ENCODE assay signal across 12 cellular contexts in the genomic region with DNA sequence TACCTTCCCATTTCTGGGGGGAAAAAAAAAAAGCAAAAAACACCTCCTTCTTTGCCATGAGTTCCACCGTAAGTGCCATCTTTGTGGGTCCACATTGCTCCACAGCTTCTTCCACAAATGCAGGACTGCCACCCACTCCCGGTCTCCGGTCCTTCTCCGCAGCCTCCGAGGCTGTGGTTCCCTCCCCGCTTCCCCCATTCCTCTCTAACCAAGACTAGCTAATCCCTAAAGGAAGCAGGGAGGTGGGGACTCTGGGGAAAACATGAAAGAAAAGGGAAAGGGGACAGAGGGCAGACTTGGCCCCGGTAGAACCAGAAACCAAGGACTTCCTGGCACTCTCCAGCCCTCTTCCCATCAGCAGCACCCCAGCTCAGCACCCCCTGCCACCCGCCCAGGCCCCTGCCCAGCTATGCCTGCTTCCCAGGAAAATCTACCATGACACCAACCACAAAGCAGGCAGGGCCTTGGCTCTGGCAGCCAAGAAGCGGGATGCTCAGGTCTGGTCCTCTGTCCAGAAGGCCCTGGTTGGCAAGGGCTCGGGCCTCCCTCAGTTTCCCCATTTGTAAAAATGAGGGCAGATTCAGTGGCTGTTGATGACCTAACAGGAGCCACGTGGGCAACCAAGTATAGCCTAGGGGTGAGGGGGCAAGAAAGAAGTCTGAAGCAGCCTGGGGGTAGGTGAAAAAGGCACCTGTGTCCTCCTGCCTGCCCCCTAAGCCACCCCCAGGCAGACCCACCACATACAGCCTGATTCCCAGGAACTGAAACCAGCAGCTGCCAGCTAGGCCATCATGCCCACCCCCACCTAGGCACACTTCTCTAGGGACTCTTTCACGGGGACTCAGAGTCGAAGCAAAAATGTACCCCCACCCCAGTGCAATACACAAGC. TPM values are rescaled to one million over a fixed set of nuclear protein-coding genes. Genes with fewer than 3 reads are reported as not detected.
A peak's percentile ranks its signal among the peaks of the same experiment; 100 is the strongest.
DNase-seq lines count a peak whose midpoint lies in the region; ATAC-seq and TF ChIP-seq lines count a peak whose summit lies in the region.
"Had no signal": no experiment of that assay in that cellular context is flagged by ENCODE, and none has a peak within 500 bp of the region (broad histone marks: within the 10 kb centered on the region; RNA-seq: fewer than 3 reads in every experiment).

No MANE protein-coding gene starts in this region.

- BruUV-seq in MCF 10A (replicated peaks; lab: Mats Ljungman, UMichigan), result no TSS peak

- H3F3A ChIP-seq in smooth muscle cell (ENCODE audit: low read depth), result peaks cover 7% of the 10 kb centered on the region

- H3K4me1 ChIP-seq in smooth muscle cell (ENCODE audit: low read depth), result peaks cover 47% of the 10 kb centered on the region
- H3K4me1 ChIP-seq in effector memory CD4-positive, alpha-beta T cell (ENCODE audit: control insufficient read depth, insufficient read depth, low read length, poor library complexity, severe bottlenecking), result peaks cover 48% of the 10 kb centered on the region

- peaks cover 68% of the 10 kb centered on the region for H3K79me2 ChIP-seq in smooth muscle cell (ENCODE audit: low read depth)

- H3K9ac ChIP-seq in smooth muscle cell (ENCODE audit: low read depth), result peak overlapping the region; percentile 93

- H2AFZ ChIP-seq in smooth muscle cell (ENCODE audit: low read depth), result no peak overlapping the region

- no peaks in the 10 kb centered on the region for H3K27me3 ChIP-seq in smooth muscle cell (ENCODE audit: low read depth)
- peaks cover 3% of the 10 kb centered on the region for H3K27me3 ChIP-seq in effector memory CD4-positive, alpha-beta T cell (replicated peaks; ENCODE audit: control insufficient read depth, insufficient read depth, low read length, poor library complexity, severe bottlenecking)

- CTCF ChIA-PET in MCF 10A (lab: Yijun Ruan, JAX), result interaction anchor here (0.7 to 15.2 kb wide), 11 partner anchors 9 to 94 kb away, joined by 3 to 156 read pairs (median 3); no protein-coding TSS in a partner anchor

- H3K27ac Mint-ChIP-seq in HFFc6, result peak overlapping the region; percentile 88
- H3K27ac Mint-ChIP-seq in MCF 10A (ENCODE audit: low read depth, unreplicated experiment), result peak overlapping the region; percentile 93

- H3K4me3 Mint-ChIP-seq in HFFc6, result peak overlapping the region; percentile 91
- peak overlapping the region; percentile 87 for H3K4me3 Mint-ChIP-seq in MCF 10A (ENCODE audit: unreplicated experiment)

- no peaks in the 10 kb centered on the region for H3K9me3 Mint-ChIP-seq in HFFc6
- no peaks in the 10 kb centered on the region for H3K9me3 Mint-ChIP-seq in MCF 10A (ENCODE audit: unreplicated experiment)

- no peaks in the 10 kb centered on the region for H3K9me3 ChIP-seq in smooth muscle cell (replicated peaks; ENCODE audit: low read depth)
- H3K9me3 ChIP-seq in effector memory CD4-positive, alpha-beta T cell (ENCODE audit: control insufficient read depth, low read length), result no peaks in the 10 kb centered on the region

- DNase-seq in HFFc6 (no peak), MCF 10A (ENCODE audit: unreplicated experiment) (peak; percentile 31), kidney glomerular epithelial cell (lab: John Stamatoyannopoulos, UW) (peak; percentile 22), smooth muscle cell (lab: John Stamatoyannopoulos, UW; ENCODE audit: unreplicated experiment) (no peak), NCI-H1417 (lab: John Stamatoyannopoulos, UW) (no peak), NCI-H2227 treated with DMSO at 0.1 percent for 48 hours (lab: John Stamatoyannopoulos, UW) (no peak)
- DNase-seq in effector memory CD4-positive, alpha-beta T cell, result no peak
- DNase-seq: activated CD4-positive, alpha-beta T cell treated with anti-CD3 and anti-CD28 coated beads, Interleukin-2, amount 50 U/mL, for 1 hour; cerebellar nuclear complex; occipital lobe had no signal

- peak overlapping the region; percentile 87 for H3K27ac ChIP-seq in smooth muscle cell (ENCODE audit: low read depth)
- H3K27ac ChIP-seq in effector memory CD4-positive, alpha-beta T cell (ENCODE audit: insufficient read depth, low read length, poor library complexity, severe bottlenecking), result no peak overlapping the region
- H3K27ac ChIP-seq: HL-60 had no signal

- peak overlapping the region; percentile 91 for H3K4me3 ChIP-seq in smooth muscle cell
- H3K4me3 ChIP-seq in effector memory CD4-positive, alpha-beta T cell (ENCODE audit: insufficient read depth, low read depth, low read length, poor library complexity, severe bottlenecking), result no peak overlapping the region

- peaks cover 63% of the 10 kb centered on the region for H4K20me1 ChIP-seq in smooth muscle cell (ENCODE audit: low read depth)

- POLR2A ChIA-PET in MCF 10A (lab: Yijun Ruan, JAX), result interaction anchor here (0.7 to 6.5 kb wide), 14 partner anchors 7 to 625 kb away, joined by 3 to 153 read pairs (median 8); a partner anchor contains a TSS

- no peak for ATAC-seq in GM18867 (IDR thresholded peaks at IDR 0.05; ENCODE audit: unreplicated experiment)

- intact Hi-C loops in MCF 10A (cut with micrococcal nuclease), result no loop called here

- peaks cover 33% of the 10 kb centered on the region for H3K36me3 Mint-ChIP-seq in HFFc6 (ENCODE audit: low read depth)
- peaks cover 37% of the 10 kb centered on the region for H3K36me3 Mint-ChIP-seq in MCF 10A (ENCODE audit: insufficient read depth, unreplicated experiment)

- H3K27me3 Mint-ChIP-seq in HFFc6 (ENCODE audit: insufficient read depth), result peaks cover 2% of the 10 kb centered on the region; the same call in 1 of the 2 replicates
- no peaks in the 10 kb centered on the region for H3K27me3 Mint-ChIP-seq in MCF 10A (ENCODE audit: insufficient read depth, unreplicated experiment)

- H3K36me3 ChIP-seq in smooth muscle cell (ENCODE audit: low read depth), result no peaks in the 10 kb centered on the region
- H3K36me3 ChIP-seq in effector memory CD4-positive, alpha-beta T cell (ENCODE audit: control insufficient read depth, insufficient read depth, low read length), result no peaks in the 10 kb centered on the region

- H3K4me1 Mint-ChIP-seq in HFFc6 (ENCODE audit: low read depth) (peaks cover 72% of the 10 kb centered on the region), MCF 10A (ENCODE audit: insufficient read depth, unreplicated experiment) (peaks cover 31% of the 10 kb centered on the region)

- H3K4me2 ChIP-seq in smooth muscle cell, result peak overlapping the region; percentile 98

- 25% methylated on average over 13 of the region's 13 CpGs for WGBS in smooth muscle cell (ENCODE audit: low lambda C conversion rate)

- TF ChIP-seq CTCF in HFFc6 (IDR thresholded peaks at IDR 0.05), result no peak
- TF ChIP-seq CTCF in MCF 10A (IDR thresholded peaks at IDR 0.05; ENCODE audit: unreplicated experiment), result no peak
- TF ChIP-seq CTCF in smooth muscle cell (IDR thresholded peaks at IDR 0.05; ENCODE audit: borderline replicate concordance, insufficient read depth, poor library complexity, severe bottlenecking), result no peak

RNA-seq across cellular contexts. Expression of a gene that starts 2.5 kb away (rescaled TPM):
- total RNA-seq in HFFc6 (2021; fragmentation: NEBNext Ultra II Directional; extraction: Animal tissue kit (Norgen Biotek cat#: 25700)), result 100 to 1,000 TPM in 1 of 6 experiments, 10 to 100 TPM in 5; 77.3 to 106 (median 81.2) TPM
- total RNA-seq in MCF 10A (2022) (206 and 248 TPM in 2 replicates), smooth muscle cell (34.8 and 41.1 TPM in 2 replicates)
- 27.3 and 48.4 TPM in 2 replicates for polyA plus RNA-seq in smooth muscle cell

RNA-seq across cellular contexts. Expression of a gene that starts 59.1 kb away (rescaled TPM):
- 1 to 10 TPM; 5.5 to 9.0 (median 7.2) TPM for total RNA-seq in HFFc6 (2021; fragmentation: NEBNext Ultra II Directional; extraction: Animal tissue kit (Norgen Biotek cat#: 25700))
- total RNA-seq in MCF 10A (2022), result 1.7 and 1.9 TPM in 2 replicates
- 24.9 and 32.1 TPM in 2 replicates for total RNA-seq in smooth muscle cell
- 45.9 and 52.1 TPM in 2 replicates for polyA plus RNA-seq in smooth muscle cell

Comparison
In these comparisons a context has a peak if more than half of its experiments do, and no peak if none do; other contexts are left out.
1. DNase-seq: peak in MCF 10A (single experiment) and kidney glomerular epithelial cell (single experiment); none in HFFc6 (single experiment), smooth muscle cell (single experiment), NCI-H1417 (0 of 3), NCI-H2227 treated with DMSO at 0.1 percent for 48 hours (single experiment) and effector memory CD4-positive, alpha-beta T cell (0 of 3).